21 cellular contexts compared by ENCODE assay signal in genomic region chr6:10740061-10740460, GRCh38. TPM values are rescaled to one million over a fixed set of nuclear protein-coding genes. Genes with fewer than 3 reads are reported as not detected.
DNase-seq lines count a peak whose midpoint lies in the region; ATAC-seq and TF ChIP-seq lines count a peak whose summit lies in the region.
"Had no signal": no experiment of that assay in that cellular context is flagged by ENCODE, and none has a peak within 500 bp of the region (broad histone marks: within the 10 kb centered on the region; RNA-seq: fewer than 3 reads in every experiment).

No MANE protein-coding gene starts in this region.

- peak overlapping the region; percentile 53; the same call in 1 of the 2 replicates for H3K27ac Mint-ChIP-seq in WTC11
- H3K27ac Mint-ChIP-seq in activated naive CD4-positive, alpha-beta T cell treated with anti-CD3 and anti-CD28 coated beads, Interleukin-2, amount 10 ng/mL, durations not matched to agents 7 days and 5 days = no peak overlapping the region
- H3K27ac Mint-ChIP-seq: B cell; CD4-positive, CD25-positive, alpha-beta regulatory T cell; CD8-positive, alpha-beta T cell; GM23338; H9 had no signal

- TF ChIP-seq CTCF in WTC11 (IDR thresholded peaks at IDR 0.05) = no peak
- no peak for TF ChIP-seq CTCF in lower lobe of right lung (IDR thresholded peaks at IDR 0.05)

- peaks cover 9% of the 10 kb centered on the region for H3K36me3 ChIP-seq in lower lobe of right lung
- H3K36me3 ChIP-seq: BLaER1 had no signal

- no peaks in the 10 kb centered on the region for H3K27me3 Mint-ChIP-seq in WTC11 (ENCODE audit: low read depth)
- no peaks in the 10 kb centered on the region for H3K27me3 Mint-ChIP-seq in activated naive CD4-positive, alpha-beta T cell treated with anti-CD3 and anti-CD28 coated beads, Interleukin-2, amount 10 ng/mL, durations not matched to agents 7 days and 5 days
- H3K27me3 Mint-ChIP-seq in activated T-cell treated with anti-CD3 and anti-CD28 coated beads, Interleukin-2, amount 50 U/mL, for 4 hours (ENCODE audit: low read depth) = no peaks in the 10 kb centered on the region
- H3K27me3 Mint-ChIP-seq: B cell; CD4-positive, CD25-positive, alpha-beta regulatory T cell had no signal

- H3K9me3 ChIP-seq in lower lobe of right lung = no peaks in the 10 kb centered on the region
- H3K9me3 ChIP-seq: BLaER1, Caco-2 had no signal

- H3K4me1 Mint-ChIP-seq in WTC11 = peaks cover 14% of the 10 kb centered on the region
- H3K4me1 Mint-ChIP-seq in activated naive CD4-positive, alpha-beta T cell treated with anti-CD3 and anti-CD28 coated beads, Interleukin-2, amount 10 ng/mL, durations not matched to agents 7 days and 5 days = peaks cover 2% of the 10 kb centered on the region
- no peaks in the 10 kb centered on the region for H3K4me1 Mint-ChIP-seq in activated T-cell treated with anti-CD3 and anti-CD28 coated beads, Interleukin-2, amount 50 U/mL, for 4 hours (ENCODE audit: low read depth)
- H3K4me1 Mint-ChIP-seq: B cell had no signal

- H3K4me1 ChIP-seq in lower lobe of right lung = no peaks in the 10 kb centered on the region
- H3K4me1 ChIP-seq: BLaER1 had no signal

- DNase-seq in activated CD8-positive, alpha-beta memory T cell treated with anti-CD3 and anti-CD28 coated beads for 24 hours = peak; percentile 38
- DNase-seq in activated CD8-positive, alpha-beta memory T cell treated with anti-CD3 and anti-CD28 coated beads, Interleukin-2, amount 50 U/mL, for 48 hours = no peak
- DNase-seq in WTC11 (ENCODE audit: low spot score) (no peak), myocyte (ENCODE audit: low read depth) (peak; percentile 77), lower lobe of right lung (no peak)
- DNase-seq in activated naive CD4-positive, alpha-beta T cell treated with anti-CD3 and anti-CD28 coated beads, Interleukin-2, amount 10 ng/mL, durations not matched to agents 7 days and 5 days = no peak
- no peak for DNase-seq in activated T-cell treated with anti-CD3 and anti-CD28 coated beads, Interleukin-2, amount 50 U/mL, for 4 hours
- DNase-seq: Caco-2; CD4-positive, CD25-positive, alpha-beta regulatory T cell; CD8-positive, alpha-beta T cell; DMS153; DND-41; H9 had no signal

- POLR2A ChIA-PET in WTC11 (lab: Charles Lee) = no interaction called here

- no peak overlapping the region for H3K27ac ChIP-seq in lower lobe of right lung
- H3K27ac ChIP-seq: 22Rv1, BLaER1, C4-2B had no signal

- H3K9me3 Mint-ChIP-seq in WTC11 = peaks cover 8% of the 10 kb centered on the region
- H3K9me3 Mint-ChIP-seq in activated naive CD4-positive, alpha-beta T cell treated with anti-CD3 and anti-CD28 coated beads, Interleukin-2, amount 10 ng/mL, durations not matched to agents 7 days and 5 days = no peaks in the 10 kb centered on the region
- no peaks in the 10 kb centered on the region for H3K9me3 Mint-ChIP-seq in activated T-cell treated with anti-CD3 and anti-CD28 coated beads, Interleukin-2, amount 50 U/mL, for 4 hours
- H3K9me3 Mint-ChIP-seq: CD4-positive, CD25-positive, alpha-beta regulatory T cell; CD8-positive, alpha-beta T cell; GM23338; H9 had no signal

- no peaks in the 10 kb centered on the region for H3K27me3 ChIP-seq in lower lobe of right lung (ENCODE audit: low read depth)
- H3K27me3 ChIP-seq: BLaER1 had no signal

- CTCF ChIA-PET in WTC11 (lab: Charles Lee) = no interaction called here
- CTCF ChIA-PET in activated naive CD4-positive, alpha-beta T cell treated with anti-CD3 and anti-CD28 coated beads, Interleukin-2, amount 10 ng/mL, durations not matched to agents 7 days and 5 days (lab: Charles Lee) = interaction anchor here (0.7 kb wide), 1 partner anchor 44 kb away, joined by 3 read pairs; no protein-coding TSS in a partner anchor

- ATAC-seq in WTC11 = no peak
- ATAC-seq in HG03108 (IDR thresholded peaks at IDR 0.05; ENCODE audit: unreplicated experiment) = no peak
- no peak for ATAC-seq in lower lobe of right lung
- no peak for ATAC-seq in activated T-cell treated with anti-CD3 and anti-CD28 coated beads, Interleukin-2, amount 50 U/mL, for 4 hours
- ATAC-seq: CD8-positive, alpha-beta T cell; GM23338; HCT116 had no signal

- intact Hi-C loops in lower lobe of right lung (cut with DNase I) = no loop called here

- no peak overlapping the region for H3K4me3 ChIP-seq in lower lobe of right lung
- H3K4me3 ChIP-seq: BLaER1, GM23338 had no signal

- H3K36me3 Mint-ChIP-seq in WTC11 = peaks cover 16% of the 10 kb centered on the region
- peaks cover 1% of the 10 kb centered on the region for H3K36me3 Mint-ChIP-seq in activated naive CD4-positive, alpha-beta T cell treated with anti-CD3 and anti-CD28 coated beads, Interleukin-2, amount 10 ng/mL, durations not matched to agents 7 days and 5 days
- H3K36me3 Mint-ChIP-seq in activated T-cell treated with anti-CD3 and anti-CD28 coated beads, Interleukin-2, amount 50 U/mL, for 4 hours (ENCODE audit: insufficient read depth) = peaks cover under 1% of the 10 kb centered on the region
- H3K36me3 Mint-ChIP-seq: CD8-positive, alpha-beta T cell had no signal

- no peak overlapping the region for H3K4me3 Mint-ChIP-seq in WTC11
- H3K4me3 Mint-ChIP-seq in activated naive CD4-positive, alpha-beta T cell treated with anti-CD3 and anti-CD28 coated beads, Interleukin-2, amount 10 ng/mL, durations not matched to agents 7 days and 5 days = no peak overlapping the region
- no peak overlapping the region for H3K4me3 Mint-ChIP-seq in activated T-cell treated with anti-CD3 and anti-CD28 coated beads, Interleukin-2, amount 50 U/mL, for 4 hours
- H3K4me3 Mint-ChIP-seq: B cell; CD4-positive, CD25-positive, alpha-beta regulatory T cell; CD8-positive, alpha-beta T cell; GM23338; H9 had no signal

TF ChIP-seq in WTC11, 78 proteins besides CTCF, POLR2A, EP300 and RAD21 (continues in another document):
- no peak for TF ChIP-seq ZNF219 (CRISPR knock-in tag; IDR thresholded peaks at IDR 0.05; ENCODE audit: borderline replicate concordance)
- TF ChIP-seq IRF1 (CRISPR knock-in tag; IDR thresholded peaks at IDR 0.05) = no peak
- no peak for TF ChIP-seq CDX4 (CRISPR knock-in tag; IDR thresholded peaks at IDR 0.05; ENCODE audit: borderline replicate concordance)
- no peak for TF ChIP-seq MLX (CRISPR knock-in tag; IDR thresholded peaks at IDR 0.05)
- no peak for TF ChIP-seq TP53 (CRISPR knock-in tag; IDR thresholded peaks at IDR 0.05)
- TF ChIP-seq TCF7 (CRISPR knock-in tag; IDR thresholded peaks at IDR 0.05; ENCODE audit: low read depth) = no peak

RNA-seq across cellular contexts. Expression of gene TMEM14B, which starts 7.5 kb away (rescaled TPM):
- 72.7 to 82.9 TPM (median 78.0 TPM) in 3 replicates for total RNA-seq in WTC11 (2021)
- total RNA-seq in myocyte = 52.9 and 74.1 TPM in 2 replicates
- polyA plus RNA-seq in myocyte (2012) = 76.9 TPM
- total RNA-seq in lower lobe of right lung = 61.0 TPM
- 10 to 100 TPM; 84.0 to 85.0 (median 84.4) TPM for total RNA-seq in activated T-cell treated with anti-CD3 and anti-CD28 coated beads, Interleukin-2, amount 50 U/mL, for 4 hours

RNA-seq across cellular contexts. Expression of gene TMEM14C, which starts 17.2 kb away (rescaled TPM):
- 103 to 122 TPM (median 119 TPM) in 3 replicates for total RNA-seq in WTC11 (2021)
- 181 and 196 TPM in 2 replicates for total RNA-seq in myocyte
- 207 TPM for polyA plus RNA-seq in myocyte (2012)
- total RNA-seq in lower lobe of right lung = 81.9 TPM
- total RNA-seq in activated T-cell treated with anti-CD3 and anti-CD28 coated beads, Interleukin-2, amount 50 U/mL, for 4 hours = 10 to 100 TPM; 35.4 to 47.2 (median 38.3) TPM

RNA-seq across cellular contexts. Expression of gene PAK1IP1, which starts 45.3 kb away (rescaled TPM):
- 24.8 to 30.4 TPM (median 24.9 TPM) in 3 replicates for total RNA-seq in WTC11 (2021)
- 25.3 and 30.3 TPM in 2 replicates for total RNA-seq in myocyte
- polyA plus RNA-seq in myocyte (2012) = 10.3 TPM
- total RNA-seq in lower lobe of right lung = 9.5 TPM
- 10 to 100 TPM; 79.2 to 87.9 (median 87.6) TPM for total RNA-seq in activated T-cell treated with anti-CD3 and anti-CD28 coated beads, Interleukin-2, amount 50 U/mL, for 4 hours

RNA-seq across cellular contexts. Expression of gene C6orf52, which starts 45.6 kb away (rescaled TPM):
- total RNA-seq in WTC11 (2021) = 0.42 to 1.8 TPM (median 0.50 TPM) in 3 replicates
- total RNA-seq in myocyte = 0.75 TPM in 1 of 2 replicates, not detected in the other
- 0.88 TPM for polyA plus RNA-seq in myocyte (2012)
- 1.3 TPM for total RNA-seq in lower lobe of right lung
- total RNA-seq in activated T-cell treated with anti-CD3 and anti-CD28 coated beads, Interleukin-2, amount 50 U/mL, for 4 hours = 1 to 10 TPM; 2.5 to 5.3 (median 4.3) TPM
- total RNA-seq: CD4-positive, CD25-positive, alpha-beta regulatory T cell; CD8-positive, alpha-beta T cell; GM23338; H4 had no signal

Comparison
In these comparisons a context has a peak if more than half of its experiments do, and no peak if none do; other contexts are left out.
1. DNase-seq: peak in activated CD8-positive, alpha-beta memory T cell treated with anti-CD3 and anti-CD28 coated beads for 24 hours (single experiment) and myocyte (single experiment); none in activated CD8-positive, alpha-beta memory T cell treated with anti-CD3 and anti-CD28 coated beads, Interleukin-2, amount 50 U/mL, for 48 hours (single experiment), WTC11 (single experiment), lower lobe of right lung (single experiment), activated naive CD4-positive, alpha-beta T cell treated with anti-CD3 and anti-CD28 coated beads, Interleukin-2, amount 10 ng/mL, durations not matched to agents 7 days and 5 days (single experiment) and activated T-cell treated with anti-CD3 and anti-CD28 coated beads, Interleukin-2, amount 50 U/mL, for 4 hours (single experiment).